ENCODE assay signal across 10 cellular contexts in the genomic region with DNA sequence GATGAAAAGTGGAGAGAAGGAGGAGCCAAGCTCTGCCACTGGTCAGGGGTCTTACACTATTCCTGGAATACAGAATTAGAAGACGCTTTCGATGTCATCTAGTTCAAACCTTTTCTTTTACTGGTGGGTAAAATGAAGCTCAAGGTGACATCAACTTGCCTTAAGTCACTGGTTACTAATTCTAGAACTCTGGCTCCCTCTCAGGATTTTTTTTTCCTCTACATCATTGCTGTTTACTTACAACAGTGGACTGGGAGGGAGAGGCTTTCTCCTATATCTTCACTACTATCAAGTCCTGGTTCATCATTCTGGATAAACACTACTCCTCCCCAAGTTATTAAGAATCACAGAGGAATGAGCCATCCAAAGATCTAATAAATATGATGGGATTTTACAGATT.
A peak's percentile ranks its signal among the peaks of the same experiment; 100 is the strongest.
DNase-seq lines count a peak whose midpoint lies in the region; ATAC-seq and TF ChIP-seq lines count a peak whose summit lies in the region.
"Had no signal": no experiment of that assay in that cellular context is flagged by ENCODE, and none has a peak within 500 bp of the region (broad histone marks: within the 10 kb centered on the region; RNA-seq: fewer than 3 reads in every experiment).

No MANE protein-coding gene starts in this region.

- CTCF ChIA-PET in activated CD8-positive, alpha-beta T cell treated with anti-CD3 and anti-CD28 coated beads for 36 hours (lab: Charles Lee), result interaction anchor here (0.8 to 26.3 kb wide), 14 partner anchors 8 to 214 kb away, joined by 3 to 400 read pairs (median 5); no protein-coding TSS in a partner anchor

- no peak for DNase-seq in activated T-cell treated with anti-CD3 and anti-CD28 coated beads, Interleukin-2, amount 50 U/mL, for 24 hours
- no peak for DNase-seq in activated T-cell treated with anti-CD3 and anti-CD28 coated beads, Interleukin-2, amount 50 U/mL, for 1 hour
- no peak for DNase-seq in activated CD8-positive, alpha-beta T cell treated with anti-CD3 and anti-CD28 coated beads for 36 hours
- DNase-seq in fibroblast of villous mesenchyme (ENCODE audit: low read depth) (peak; percentile 69), NCI-H446 (lab: John Stamatoyannopoulos, UW) (no peak), superior temporal gyrus (ENCODE audit: extremely low spot score) (no peak)
- DNase-seq: dorsolateral prefrontal cortex, hypothalamus had no signal

- peak overlapping the region; percentile 96 for H3K4me3 Mint-ChIP-seq in activated T-cell treated with anti-CD3 and anti-CD28 coated beads, Interleukin-2, amount 50 U/mL, for 24 hours
- H3K4me3 Mint-ChIP-seq in activated CD8-positive, alpha-beta T cell treated with anti-CD3 and anti-CD28 coated beads for 36 hours, result peak overlapping the region; percentile 95
- no peak overlapping the region for H3K4me3 Mint-ChIP-seq in stimulated activated memory B cell treated with anti-CD40 and anti-IgM and Interleukin-4, amounts not matched to agents 10 μg/mL and 1 μg/mL and 100 μg/mL, for 72 hours

- no peak overlapping the region for H3K4me3 ChIP-seq in fibroblast of villous mesenchyme (ENCODE audit: low read depth, low read length)
- H3K4me3 ChIP-seq: dorsolateral prefrontal cortex had no signal

- H3K4me1 Mint-ChIP-seq in activated T-cell treated with anti-CD3 and anti-CD28 coated beads, Interleukin-2, amount 50 U/mL, for 24 hours (ENCODE audit: low read depth), result peaks cover 98% of the 10 kb centered on the region
- H3K4me1 Mint-ChIP-seq in activated CD8-positive, alpha-beta T cell treated with anti-CD3 and anti-CD28 coated beads for 36 hours (ENCODE audit: low read depth), result peaks cover 83% of the 10 kb centered on the region
- H3K4me1 Mint-ChIP-seq in stimulated activated memory B cell treated with anti-CD40 and anti-IgM and Interleukin-4, amounts not matched to agents 10 μg/mL and 1 μg/mL and 100 μg/mL, for 72 hours, result peaks cover 99% of the 10 kb centered on the region

- ATAC-seq in activated CD8-positive, alpha-beta T cell treated with anti-CD3 and anti-CD28 coated beads for 36 hours, result peak; percentile 6
- ATAC-seq in stimulated activated memory B cell treated with anti-CD40 and anti-IgM and Interleukin-4, amounts not matched to agents 10 μg/mL and 1 μg/mL and 100 μg/mL, for 72 hours, result no peak
- no peak for ATAC-seq in HG02798 (IDR thresholded peaks at IDR 0.05; ENCODE audit: poor library complexity, unreplicated experiment)

- no peaks in the 10 kb centered on the region for H3K27me3 Mint-ChIP-seq in activated T-cell treated with anti-CD3 and anti-CD28 coated beads, Interleukin-2, amount 50 U/mL, for 24 hours
- H3K27me3 Mint-ChIP-seq in activated CD8-positive, alpha-beta T cell treated with anti-CD3 and anti-CD28 coated beads for 36 hours, result no peaks in the 10 kb centered on the region
- no peaks in the 10 kb centered on the region for H3K27me3 Mint-ChIP-seq in stimulated activated memory B cell treated with anti-CD40 and anti-IgM and Interleukin-4, amounts not matched to agents 10 μg/mL and 1 μg/mL and 100 μg/mL, for 72 hours

- no peaks in the 10 kb centered on the region for H3K9me3 Mint-ChIP-seq in activated T-cell treated with anti-CD3 and anti-CD28 coated beads, Interleukin-2, amount 50 U/mL, for 24 hours
- no peaks in the 10 kb centered on the region for H3K9me3 Mint-ChIP-seq in activated CD8-positive, alpha-beta T cell treated with anti-CD3 and anti-CD28 coated beads for 36 hours
- no peaks in the 10 kb centered on the region for H3K9me3 Mint-ChIP-seq in stimulated activated memory B cell treated with anti-CD40 and anti-IgM and Interleukin-4, amounts not matched to agents 10 μg/mL and 1 μg/mL and 100 μg/mL, for 72 hours

- intact Hi-C loops in activated CD8-positive, alpha-beta T cell treated with anti-CD3 and anti-CD28 coated beads for 36 hours (cut with micrococcal nuclease), result loop anchor here (10.0 kb wide), 1 partner anchor 210 kb away; no protein-coding TSS in a partner anchor

- TF ChIP-seq CTCF in activated CD8-positive, alpha-beta T cell treated with anti-CD3 and anti-CD28 coated beads for 36 hours (IDR thresholded peaks at IDR 0.05), result no peak
- no peak for TF ChIP-seq CTCF in fibroblast of villous mesenchyme (IDR thresholded peaks at IDR 0.05; ENCODE audit: insufficient read depth, low read depth, low read length)

- peak overlapping the region; percentile 97 for H3K27ac Mint-ChIP-seq in activated T-cell treated with anti-CD3 and anti-CD28 coated beads, Interleukin-2, amount 50 U/mL, for 24 hours
- H3K27ac Mint-ChIP-seq in activated CD8-positive, alpha-beta T cell treated with anti-CD3 and anti-CD28 coated beads for 36 hours, result peak overlapping the region; percentile 96
- peak overlapping the region; percentile 87 for H3K27ac Mint-ChIP-seq in stimulated activated memory B cell treated with anti-CD40 and anti-IgM and Interleukin-4, amounts not matched to agents 10 μg/mL and 1 μg/mL and 100 μg/mL, for 72 hours

- POLR2A ChIA-PET in activated CD8-positive, alpha-beta T cell treated with anti-CD3 and anti-CD28 coated beads for 36 hours (lab: Charles Lee), result interaction anchor here (0.6 to 37.3 kb wide), 12 partner anchors 15 to 219 kb away, joined by 3 to 1082 read pairs (median 4); no protein-coding TSS in a partner anchor

- peaks cover 96% of the 10 kb centered on the region for H3K36me3 Mint-ChIP-seq in activated T-cell treated with anti-CD3 and anti-CD28 coated beads, Interleukin-2, amount 50 U/mL, for 24 hours (ENCODE audit: low read depth)
- peaks cover 92% of the 10 kb centered on the region for H3K36me3 Mint-ChIP-seq in activated CD8-positive, alpha-beta T cell treated with anti-CD3 and anti-CD28 coated beads for 36 hours (ENCODE audit: low read depth)
- H3K36me3 Mint-ChIP-seq in stimulated activated memory B cell treated with anti-CD40 and anti-IgM and Interleukin-4, amounts not matched to agents 10 μg/mL and 1 μg/mL and 100 μg/mL, for 72 hours, result peaks cover 55% of the 10 kb centered on the region
